ENCODE assay signal across 9 cellular contexts in the genomic region with DNA sequence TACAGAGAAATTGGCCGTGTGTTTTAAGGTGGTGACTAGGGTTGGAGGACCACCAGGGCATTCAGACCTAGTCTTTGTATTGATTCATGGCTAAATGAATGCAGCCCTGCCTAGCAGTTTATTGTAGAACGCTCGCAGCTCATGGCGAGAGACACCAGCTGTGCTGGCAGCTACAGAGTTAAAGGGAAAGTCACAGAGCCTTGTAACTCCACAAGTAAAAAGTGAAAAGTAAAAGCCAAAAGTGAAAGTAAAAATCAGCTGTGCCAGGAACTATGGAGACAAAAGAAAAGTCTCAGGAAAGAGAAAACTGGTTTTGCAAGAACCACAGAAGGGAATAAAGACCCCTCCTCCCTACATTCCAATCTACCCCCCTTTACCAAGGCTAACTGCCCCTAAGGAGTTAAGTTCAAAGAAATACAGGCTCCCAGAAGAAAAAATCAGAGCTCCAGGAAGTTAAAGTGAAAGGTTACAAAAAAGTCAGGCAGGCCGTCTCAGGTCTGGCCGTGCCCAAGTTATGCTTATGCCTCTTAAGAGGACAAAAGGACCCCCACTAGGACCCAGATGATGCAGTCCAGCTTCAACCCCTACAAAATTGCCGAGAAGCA. TPM values are rescaled to one million over a fixed set of nuclear protein-coding genes. Genes with fewer than 3 reads are reported as not detected.
A peak's percentile ranks its signal among the peaks of the same experiment; 100 is the strongest.
DNase-seq lines count a peak whose midpoint lies in the region; ATAC-seq, FAIRE-seq and TF ChIP-seq lines count a peak whose summit lies in the region.
"Had no signal": no experiment of that assay in that cellular context is flagged by ENCODE, and none has a peak within 500 bp of the region (broad histone marks: within the 10 kb centered on the region; RNA-seq: fewer than 3 reads in every experiment).

No MANE protein-coding gene starts in this region.

- H3K9me2 ChIP-seq in MM.1S (replicated peaks; ENCODE audit: insufficient read depth, low read length): no peaks in the 10 kb centered on the region

- H3K27me3 ChIP-seq in MM.1S (replicated peaks; ENCODE audit: insufficient read depth, low read length): no peaks in the 10 kb centered on the region

- H3K36me3 ChIP-seq in MM.1S (replicated peaks; ENCODE audit: insufficient read depth, low read length): no peaks in the 10 kb centered on the region

- 0 out of 2 replicates have a peak, but pooled peaks cover 4% of the 10 kb centered on the region for H3K4me1 ChIP-seq in MM.1S (ENCODE audit: low read length)

- H3F3A ChIP-seq in MM.1S (ENCODE audit: insufficient read depth, low read length): no peaks in the 10 kb centered on the region

- DNase-seq in AG08396 (ENCODE audit: low spot score) (peak; percentile 50), GM18507 (ENCODE audit: extremely low spot score, insufficient read length, low read depth) (no peak), T1000 (lab: John Stamatoyannopoulos, UW) (peak; percentile 6), fibroblast of pulmonary artery (ENCODE audit: low read depth) (peak; percentile 71), neural crest cell (ENCODE audit: low read depth, low spot score) (peak; percentile 7), MM.1S (no peak)

- H3K4me3 ChIP-seq in fibroblast of pulmonary artery (replicated peaks; ENCODE audit: low read depth, low read length): peak overlapping the region; percentile 58
- no peak overlapping the region for H3K4me3 ChIP-seq in MM.1S (ENCODE audit: low read length)

- ATAC-seq in HG03571 (IDR thresholded peaks at IDR 0.05; ENCODE audit: unreplicated experiment) (no peak), HG02938 (IDR thresholded peaks at IDR 0.05; ENCODE audit: unreplicated experiment) (no peak)

- H3K4me3 Mint-ChIP-seq in neural crest cell: no peak overlapping the region
- H3K4me3 Mint-ChIP-seq: IgD-negative memory B cell had no signal

- no peak overlapping the region for H3K9ac ChIP-seq in MM.1S (ENCODE audit: low read length)

- FAIRE-seq in GM18507 (lab: Jason Lieb, UNC): peak; percentile 59

- H4K20me1 ChIP-seq in MM.1S (ENCODE audit: insufficient read depth, low read length): no peaks in the 10 kb centered on the region

- no peaks in the 10 kb centered on the region for H3K79me2 ChIP-seq in MM.1S (ENCODE audit: low read length)

- no peaks in the 10 kb centered on the region for H3K4me1 Mint-ChIP-seq in neural crest cell
- H3K4me1 Mint-ChIP-seq: IgD-negative memory B cell had no signal

- no peak overlapping the region for H2AFZ ChIP-seq in MM.1S (ENCODE audit: low read length)

- H3K36me3 Mint-ChIP-seq in neural crest cell (ENCODE audit: low read depth): no peaks in the 10 kb centered on the region
- H3K36me3 Mint-ChIP-seq: IgD-negative memory B cell had no signal

- H3K4me2 ChIP-seq in MM.1S (ENCODE audit: low read depth, low read length): no peak overlapping the region

- H3K9me3 Mint-ChIP-seq in neural crest cell: peaks cover 2% of the 10 kb centered on the region
- H3K9me3 Mint-ChIP-seq: IgD-negative memory B cell had no signal

- H3K27ac ChIP-seq in MM.1S (ENCODE audit: low read length): no peak overlapping the region

- H3K9me3 ChIP-seq in MM.1S (replicated peaks; ENCODE audit: insufficient read depth, low read length): no peaks in the 10 kb centered on the region

- H3K27me3 Mint-ChIP-seq in neural crest cell (ENCODE audit: low read depth): peaks cover 5% of the 10 kb centered on the region
- H3K27me3 Mint-ChIP-seq: IgD-negative memory B cell had no signal

- H3K27ac Mint-ChIP-seq in neural crest cell (ENCODE audit: unreplicated experiment): no peak overlapping the region
- H3K27ac Mint-ChIP-seq: IgD-negative memory B cell had no signal

- no peak for TF ChIP-seq CTCF in fibroblast of pulmonary artery (IDR thresholded peaks at IDR 0.05; ENCODE audit: low read length, missing control alignments)
- TF ChIP-seq CTCF in neural crest cell (conservative IDR thresholded peaks at IDR 0.05): no peak
- no peak for TF ChIP-seq CTCF in MM.1S (IDR thresholded peaks at IDR 0.05; ENCODE audit: low read length)

RNA-seq across cellular contexts. Expression of a gene that starts 46.4 kb away (rescaled TPM):
- 41.2 and 42.4 TPM in 2 replicates for total RNA-seq in neural crest cell

RNA-seq across cellular contexts. Expression of a gene that starts 47.0 kb away (rescaled TPM):
- 0.44 and 0.77 TPM in 2 replicates for total RNA-seq in neural crest cell

RNA-seq across cellular contexts. Expression of a gene that starts 54.9 kb away (rescaled TPM):
- total RNA-seq in neural crest cell: 65.2 and 66.5 TPM in 2 replicates

RNA-seq across cellular contexts. Expression of a gene that starts 55.2 kb away (rescaled TPM):
- total RNA-seq in neural crest cell: 124 and 125 TPM in 2 replicates

Comparison
In these comparisons a context has a peak if more than half of its experiments do, and no peak if none do; other contexts are left out.
1. DNase-seq: peak in AG08396 (single experiment), T1000 (single experiment), fibroblast of pulmonary artery (single experiment) and neural crest cell (single experiment); none in GM18507 (single experiment) and MM.1S (single experiment).